11 cellular contexts compared by ENCODE assay signal in genomic region chr11:70517996-70518907, GRCh38.
A peak's percentile ranks its signal among the peaks of the same experiment; 100 is the strongest.
DNase-seq lines count a peak whose midpoint lies in the region; FAIRE-seq and TF ChIP-seq lines count a peak whose summit lies in the region.
"Had no signal": no experiment of that assay in that cellular context is flagged by ENCODE, and none has a peak within 500 bp of the region (broad histone marks: within the 10 kb centered on the region; RNA-seq: fewer than 3 reads in every experiment).

No MANE protein-coding gene starts in this region.

- no peaks in the 10 kb centered on the region for H3K4me1 ChIP-seq in small intestine (ENCODE audit: control insufficient read depth in 2 of 2, insufficient read depth in 1 of 2, low read depth in 1 of 2, low read length in 1 of 2)

- TF ChIP-seq CTCF in AG10803 (conservative IDR thresholded peaks at IDR 0.05; ENCODE audit: low read length) (no peak), kidney epithelial cell (IDR thresholded peaks at IDR 0.05; ENCODE audit: insufficient read depth, low read length, poor library complexity, severe bottlenecking) (no peak)

- peaks cover 8% of the 10 kb centered on the region for H3K27me3 ChIP-seq in kidney epithelial cell (ENCODE audit: control insufficient read depth, insufficient read depth, low read length)
- H3K27me3 ChIP-seq in small intestine (ENCODE audit: control insufficient read depth in 2 of 2, insufficient read depth in 2 of 2, low read length in 2 of 2): no peaks in the 10 kb centered on the region

- H3K4me3 ChIP-seq in AG10803 (ENCODE audit: low read length) (no peak overlapping the region), kidney epithelial cell (ENCODE audit: low read depth, low read length) (no peak overlapping the region), small intestine (ENCODE audit: low read depth in 1 of 2, low read length in 2 of 2) (no peak overlapping the region)

- 87 to 91% (median 89%) methylated on average over 22 of the region's 22 CpGs for WGBS in small intestine, 3 donors

- no peak overlapping the region for H3K27ac ChIP-seq in small intestine (ENCODE audit: low read depth in 1 of 2, low read length in 1 of 2)

- no peak for FAIRE-seq in small intestine (lab: Jason Lieb, UNC)

- H3K36me3 ChIP-seq in kidney epithelial cell (ENCODE audit: control insufficient read depth, insufficient read depth, low read length) (no peaks in the 10 kb centered on the region), small intestine (ENCODE audit: control insufficient read depth in 2 of 2, insufficient read depth in 2 of 2, low read length in 2 of 2) (no peaks in the 10 kb centered on the region)

- DNase-seq in AG10803 (ENCODE audit: low read depth): peak; percentile 85
- peak; percentile 79 for DNase-seq in HT1080 (ENCODE audit: low read depth)
- peak; percentile 93 for DNase-seq in astrocyte of the hippocampus (ENCODE audit: low read depth, low spot score)
- DNase-seq in kidney epithelial cell (ENCODE audit: low read depth): peak; percentile 50
- no peak for DNase-seq in NCI-H1105 (lab: John Stamatoyannopoulos, UW)
- no peak for DNase-seq in NOMO-1 (lab: John Stamatoyannopoulos, UW; ENCODE audit: unreplicated experiment in 2 of 2)
- no peak for DNase-seq in small intestine
- no peak for DNase-seq in DMS153 treated with DMSO at 0.1 percent for 48 hours (lab: John Stamatoyannopoulos, UW; ENCODE audit: unreplicated experiment)
- DNase-seq: activated CD4-positive, alpha-beta T cell treated with anti-CD3 and anti-CD28 coated beads for 48 hours; activated naive CD4-positive, alpha-beta T cell; NCI-H1930 had no signal

- no peaks in the 10 kb centered on the region for H3K9me3 ChIP-seq in small intestine (ENCODE audit: control insufficient read depth, low read depth)

Comparison
In these comparisons a context has a peak if more than half of its experiments do, and no peak if none do; other contexts are left out.
1. DNase-seq: peak in AG10803 (single experiment), HT1080 (single experiment), astrocyte of the hippocampus (single experiment) and kidney epithelial cell (single experiment); none in NCI-H1105 (single experiment), NOMO-1 (0 of 2), small intestine (single experiment) and DMS153 treated with DMSO at 0.1 percent for 48 hours (single experiment).